ENCODE assay signal across 1 cellular context in the genomic region with DNA sequence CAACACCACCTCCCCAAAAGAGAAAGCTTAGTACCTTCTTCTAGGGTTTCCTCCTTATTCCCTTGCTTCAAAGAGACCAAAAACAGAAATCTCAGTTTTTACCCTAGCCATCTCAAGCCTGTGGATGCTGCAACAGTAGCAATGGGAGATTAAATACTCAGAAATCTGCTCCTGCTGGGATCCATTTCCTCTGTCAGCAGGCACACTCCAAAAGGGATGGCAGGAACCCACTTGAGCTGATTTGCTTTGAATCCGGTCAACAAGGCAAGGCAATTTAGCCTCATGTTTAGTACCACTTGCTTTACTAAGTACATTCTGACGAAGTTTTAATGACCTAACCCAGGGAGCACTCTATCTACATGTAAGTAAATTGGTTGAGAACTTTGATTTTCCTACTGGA.
TF ChIP-seq lines count a peak whose summit lies in the region.

No MANE protein-coding gene starts in this region.

TF ChIP-seq in GM23338, 12 proteins besides CTCF, POLR2A, EP300 and RAD21 (continued from another document):
- TF ChIP-seq, protein P1, sequence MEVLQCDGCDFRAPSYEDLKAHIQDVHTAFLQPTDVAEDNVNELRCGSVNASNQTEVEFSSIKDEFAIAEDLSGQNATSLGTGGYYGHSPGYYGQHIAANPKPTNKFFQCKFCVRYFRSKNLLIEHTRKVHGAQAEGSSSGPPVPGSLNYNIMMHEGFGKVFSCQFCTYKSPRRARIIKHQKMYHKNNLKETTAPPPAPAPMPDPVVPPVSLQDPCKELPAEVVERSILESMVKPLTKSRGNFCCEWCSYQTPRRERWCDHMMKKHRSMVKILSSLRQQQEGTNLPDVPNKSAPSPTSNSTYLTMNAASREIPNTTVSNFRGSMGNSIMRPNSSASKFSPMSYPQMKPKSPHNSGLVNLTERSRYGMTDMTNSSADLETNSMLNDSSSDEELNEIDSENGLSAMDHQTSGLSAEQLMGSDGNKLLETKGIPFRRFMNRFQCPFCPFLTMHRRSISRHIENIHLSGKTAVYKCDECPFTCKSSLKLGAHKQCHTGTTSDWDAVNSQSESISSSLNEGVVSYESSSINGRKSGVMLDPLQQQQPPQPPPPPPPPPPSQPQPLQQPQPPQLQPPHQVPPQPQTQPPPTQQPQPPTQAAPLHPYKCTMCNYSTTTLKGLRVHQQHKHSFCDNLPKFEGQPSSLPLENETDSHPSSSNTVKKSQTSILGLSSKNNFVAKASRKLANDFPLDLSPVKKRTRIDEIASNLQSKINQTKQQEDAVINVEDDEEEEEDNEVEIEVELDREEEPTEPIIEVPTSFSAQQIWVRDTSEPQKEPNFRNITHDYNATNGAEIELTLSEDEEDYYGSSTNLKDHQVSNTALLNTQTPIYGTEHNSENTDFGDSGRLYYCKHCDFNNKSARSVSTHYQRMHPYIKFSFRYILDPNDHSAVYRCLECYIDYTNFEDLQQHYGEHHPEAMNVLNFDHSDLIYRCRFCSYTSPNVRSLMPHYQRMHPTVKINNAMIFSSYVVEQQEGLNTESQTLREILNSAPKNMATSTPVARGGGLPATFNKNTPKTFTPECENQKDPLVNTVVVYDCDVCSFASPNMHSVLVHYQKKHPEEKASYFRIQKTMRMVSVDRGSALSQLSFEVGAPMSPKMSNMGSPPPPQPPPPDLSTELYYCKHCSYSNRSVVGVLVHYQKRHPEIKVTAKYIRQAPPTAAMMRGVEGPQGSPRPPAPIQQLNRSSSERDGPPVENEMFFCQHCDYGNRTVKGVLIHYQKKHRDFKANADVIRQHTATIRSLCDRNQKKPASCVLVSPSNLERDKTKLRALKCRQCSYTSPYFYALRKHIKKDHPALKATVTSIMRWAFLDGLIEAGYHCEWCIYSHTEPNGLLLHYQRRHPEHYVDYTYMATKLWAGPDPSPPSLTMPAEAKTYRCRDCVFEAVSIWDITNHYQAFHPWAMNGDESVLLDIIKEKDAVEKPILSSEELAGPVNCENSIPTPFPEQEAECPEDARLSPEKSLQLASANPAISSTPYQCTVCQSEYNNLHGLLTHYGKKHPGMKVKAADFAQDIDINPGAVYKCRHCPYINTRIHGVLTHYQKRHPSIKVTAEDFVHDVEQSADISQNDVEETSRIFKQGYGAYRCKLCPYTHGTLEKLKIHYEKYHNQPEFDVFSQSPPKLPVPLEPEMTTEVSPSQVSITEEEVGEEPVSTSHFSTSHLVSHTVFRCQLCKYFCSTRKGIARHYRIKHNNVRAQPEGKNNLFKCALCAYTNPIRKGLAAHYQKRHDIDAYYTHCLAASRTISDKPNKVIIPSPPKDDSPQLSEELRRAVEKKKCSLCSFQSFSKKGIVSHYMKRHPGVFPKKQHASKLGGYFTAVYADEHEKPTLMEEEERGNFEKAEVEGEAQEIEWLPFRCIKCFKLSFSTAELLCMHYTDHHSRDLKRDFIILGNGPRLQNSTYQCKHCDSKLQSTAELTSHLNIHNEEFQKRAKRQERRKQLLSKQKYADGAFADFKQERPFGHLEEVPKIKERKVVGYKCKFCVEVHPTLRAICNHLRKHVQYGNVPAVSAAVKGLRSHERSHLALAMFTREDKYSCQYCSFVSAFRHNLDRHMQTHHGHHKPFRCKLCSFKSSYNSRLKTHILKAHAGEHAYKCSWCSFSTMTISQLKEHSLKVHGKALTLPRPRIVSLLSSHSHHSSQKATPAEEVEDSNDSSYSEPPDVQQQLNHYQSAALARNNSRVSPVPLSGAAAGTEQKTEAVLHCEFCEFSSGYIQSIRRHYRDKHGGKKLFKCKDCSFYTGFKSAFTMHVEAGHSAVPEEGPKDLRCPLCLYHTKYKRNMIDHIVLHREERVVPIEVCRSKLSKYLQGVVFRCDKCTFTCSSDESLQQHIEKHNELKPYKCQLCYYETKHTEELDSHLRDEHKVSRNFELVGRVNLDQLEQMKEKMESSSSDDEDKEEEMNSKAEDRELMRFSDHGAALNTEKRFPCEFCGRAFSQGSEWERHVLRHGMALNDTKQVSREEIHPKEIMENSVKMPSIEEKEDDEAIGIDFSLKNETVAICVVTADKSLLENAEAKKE (CRISPR knock-in tag; IDR thresholded peaks at IDR 0.05), result no peak
- no peak for TF ChIP-seq EZH2 (IDR thresholded peaks at IDR 0.05; ENCODE audit: low read depth, unreplicated experiment)
- no peak for TF ChIP-seq CREB1 (CRISPR knock-in tag; IDR thresholded peaks at IDR 0.05; ENCODE audit: low read depth)
- TF ChIP-seq ZNF114 (CRISPR knock-in tag; IDR thresholded peaks at IDR 0.05), result no peak
- no peak for TF ChIP-seq ZNF331 (CRISPR knock-in tag; IDR thresholded peaks at IDR 0.05; ENCODE audit: low read depth)
- no peak for TF ChIP-seq EZH2phosphoT487 (IDR thresholded peaks at IDR 0.05; ENCODE audit: unreplicated experiment)
- TF ChIP-seq POLR2AphosphoS5 (IDR thresholded peaks at IDR 0.05; ENCODE audit: low read depth), result no peak
